In the genomic region with DNA sequence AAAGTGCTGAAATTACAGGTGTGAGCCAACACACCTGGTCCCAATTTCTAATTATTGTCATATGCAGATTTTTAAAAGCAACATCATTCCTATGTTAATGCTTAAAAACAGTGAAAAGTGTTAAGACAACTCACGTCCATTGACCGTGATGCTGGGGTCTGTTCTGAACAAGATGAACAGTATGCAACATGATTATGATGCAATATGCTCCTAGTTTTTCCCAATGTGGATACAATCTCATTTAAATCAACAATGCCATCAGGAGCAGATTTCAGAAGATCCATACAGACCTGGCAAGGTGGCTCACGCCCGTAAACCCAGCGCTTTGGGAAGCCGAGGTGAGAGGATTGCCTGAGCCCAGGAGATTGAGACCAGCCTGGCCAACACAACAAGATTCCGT, we compare ENCODE assay signal across 24 cellular contexts.
"Had no signal": no experiment of that assay in that cellular context is flagged by ENCODE, and none has a peak within 500 bp of the region (broad histone marks: within the 10 kb centered on the region; RNA-seq: fewer than 3 reads in every experiment).

No MANE protein-coding gene starts in this region.

- H3K27ac Mint-ChIP-seq: mesothelial cell of epicardium; naive B cell; natural killer cell; stimulated activated memory B cell treated with anti-CD40 and anti-IgM and Interleukin-4, amounts not matched to agents 10 μg/mL and 1 μg/mL and 100 μg/mL, for 72 hours; type B pancreatic cell had no signal

- H3K36me3 ChIP-seq: left ventricle myocardium inferior, pancreas, prostate gland, right lobe of liver, uterus had no signal

- H3K9me3 Mint-ChIP-seq: natural killer cell; stimulated activated memory B cell treated with anti-CD40 and anti-IgM and Interleukin-4, amounts not matched to agents 10 μg/mL and 1 μg/mL and 100 μg/mL, for 72 hours had no signal

- H2AFZ ChIP-seq: hepatocyte had no signal

- H3K4me2 ChIP-seq: hepatocyte, smooth muscle cell had no signal

- DNase-seq: islet precursor cell; left ventricle myocardium inferior; mesendoderm; naive B cell; natural killer cell; pancreas; retina; right lobe of liver; stimulated activated CD4-positive, alpha-beta T cell treated with anti-CD3 and anti-CD28 coated beads, Interleukin-1b, Interleukin-23, amount 100 ng/mL, for 48 hours; stimulated activated CD4-positive, alpha-beta T cell treated with anti-CD3 and anti-CD28 coated beads, Interleukin-2, amount 100 ng/mL, for 48 hours; stimulated activated CD4-positive, alpha-beta T cell treated with anti-CD3 and anti-CD28 coated beads, Interleukin-4, amount 100 ng/mL, for 4 hours; stimulated activated CD8-positive, alpha-beta memory T cell treated with anti-CD3 and anti-CD28 coated beads, Interleukin-4, amount 100 ng/mL, for 48 hours; stimulated activated naive CD4-positive, alpha-beta T cell treated with Interleukin-2 at 50 U/mL for 16 hours; stimulated activated naive CD8-positive, alpha-beta T cell treated with anti-CD3 and anti-CD28 coated beads, Interleukin-15, amount 100 ng/mL, for 72 hours; substantia nigra; uterus had no signal

- H3K4me1 ChIP-seq: left ventricle myocardium inferior, pancreas, prostate gland, right lobe of liver, tibial nerve, uterus had no signal

- H3K9me3 ChIP-seq: left ventricle myocardium inferior, pancreas, prostate gland, right lobe of liver, tibial nerve, uterus had no signal

- H3K27me3 ChIP-seq: hepatocyte, pancreas, right lobe of liver, tibial nerve, uterus had no signal

- H3K4me3 Mint-ChIP-seq: mesothelial cell of epicardium; naive B cell; natural killer cell; stimulated activated memory B cell treated with anti-CD40 and anti-IgM and Interleukin-4, amounts not matched to agents 10 μg/mL and 1 μg/mL and 100 μg/mL, for 72 hours; stimulated activated naive CD8-positive, alpha-beta T cell treated with anti-CD3 and anti-CD28 coated beads, Interleukin-15, amount 100 ng/mL, for 72 hours; type B pancreatic cell had no signal

- ATAC-seq: natural killer cell; pancreas; stimulated activated naive CD8-positive, alpha-beta T cell treated with anti-CD3 and anti-CD28 coated beads, Interleukin-15, amount 100 ng/mL, for 72 hours had no signal

- H3K27ac ChIP-seq: hepatocyte, left ventricle myocardium inferior, pancreas, prostate gland, right lobe of liver, tibial nerve, uterus had no signal

- H3K4me3 ChIP-seq: hepatocyte, left ventricle myocardium inferior, lung, pancreas, prostate gland, right lobe of liver, smooth muscle cell, tibial nerve, uterus had no signal

- H3K4me1 Mint-ChIP-seq: mesothelial cell of epicardium; naive B cell; stimulated activated memory B cell treated with anti-CD40 and anti-IgM and Interleukin-4, amounts not matched to agents 10 μg/mL and 1 μg/mL and 100 μg/mL, for 72 hours; stimulated activated naive CD8-positive, alpha-beta T cell treated with anti-CD3 and anti-CD28 coated beads, Interleukin-15, amount 100 ng/mL, for 72 hours had no signal

- H3K27me3 Mint-ChIP-seq: naive B cell; stimulated activated memory B cell treated with anti-CD40 and anti-IgM and Interleukin-4, amounts not matched to agents 10 μg/mL and 1 μg/mL and 100 μg/mL, for 72 hours; stimulated activated naive CD8-positive, alpha-beta T cell treated with anti-CD3 and anti-CD28 coated beads, Interleukin-15, amount 100 ng/mL, for 72 hours; type B pancreatic cell had no signal

- H3K36me3 Mint-ChIP-seq: natural killer cell had no signal
